8 cellular contexts compared by ENCODE assay signal in genomic region chr22:22321743-22322611, GRCh38.
DNase-seq lines count a peak whose midpoint lies in the region; TF ChIP-seq lines count a peak whose summit lies in the region.
"Not testable (repeated sequence)": the region's sequence is repeated elsewhere in the genome, so short reads cannot be mapped to it uniquely, and the experiment has no call there.

No MANE protein-coding gene starts in this region.

- H3K4me3 ChIP-seq in HAP-1; NB4 (ENCODE audit: low read depth, low read length); fibroblast of the aortic adventitia (ENCODE audit: low read depth, low read length): not testable (repeated sequence)

- H3K4me1 ChIP-seq in HAP-1 = not testable (repeated sequence)

- TF ChIP-seq CTCF in NB4 (IDR thresholded peaks at IDR 0.05; ENCODE audit: low read depth, low read length) (peak; percentile 77), fibroblast of the aortic adventitia (IDR thresholded peaks at IDR 0.05; ENCODE audit: insufficient read depth, low read length) (peak; percentile 80), neural crest cell (conservative IDR thresholded peaks at IDR 0.05) (peak; percentile 80)

- DNase-seq in DMS53 (lab: John Stamatoyannopoulos, UW) (peak; percentile 70), HAP-1 (ENCODE audit: low spot score in 2 of 2) (peak; percentile 30 to 75), NB4 (ENCODE audit: low read depth) (peak; percentile 68), SK-N-DZ (ENCODE audit: low spot score) (peak; percentile 66), fibroblast of the aortic adventitia (ENCODE audit: low read depth) (peak; percentile 59), neural crest cell (ENCODE audit: low read depth, low spot score) (peak; percentile 71)
- peak; percentile 55 for DNase-seq in activated T-helper 9 cell treated with anti-CD3 and anti-CD28 coated beads, Interleukin-2, amount 50 U/mL, for 16 hours (ENCODE audit: low read depth)
- peak; percentile 3 to 69 (median 45) for DNase-seq in stimulated activated naive CD4-positive, alpha-beta T cell (lab: John Stamatoyannopoulos, UW)

- not testable (repeated sequence) for TF ChIP-seq POLR2A in NB4 (IDR thresholded peaks at IDR 0.05; ENCODE audit: extremely low read depth, insufficient read length)

- peaks cover 14% of the 10 kb centered on the region for H3K36me3 Mint-ChIP-seq in neural crest cell (ENCODE audit: low read depth)

- H3K27me3 Mint-ChIP-seq in neural crest cell (ENCODE audit: low read depth) = peaks cover 13% of the 10 kb centered on the region

- in situ Hi-C loops in HAP-1 (cut with MboI; ENCODE audit: low sequenced_read_pairs) = not testable (repeated sequence)

- H3K4me3 Mint-ChIP-seq in neural crest cell = not testable (repeated sequence)

- H3K27me3 ChIP-seq in HAP-1 (ENCODE audit: low read depth) = not testable (repeated sequence)

- H3K9me3 Mint-ChIP-seq in neural crest cell = not testable (repeated sequence)

- H3K9me3 ChIP-seq in HAP-1 = not testable (repeated sequence)

- H3K4me1 Mint-ChIP-seq in neural crest cell = not testable (repeated sequence)

- H3K27ac Mint-ChIP-seq in neural crest cell (ENCODE audit: unreplicated experiment) = not testable (repeated sequence)

- H3K36me3 ChIP-seq in HAP-1 (replicated peaks) = not testable (repeated sequence)
